8 cellular contexts compared by ENCODE assay signal in the genomic region with DNA sequence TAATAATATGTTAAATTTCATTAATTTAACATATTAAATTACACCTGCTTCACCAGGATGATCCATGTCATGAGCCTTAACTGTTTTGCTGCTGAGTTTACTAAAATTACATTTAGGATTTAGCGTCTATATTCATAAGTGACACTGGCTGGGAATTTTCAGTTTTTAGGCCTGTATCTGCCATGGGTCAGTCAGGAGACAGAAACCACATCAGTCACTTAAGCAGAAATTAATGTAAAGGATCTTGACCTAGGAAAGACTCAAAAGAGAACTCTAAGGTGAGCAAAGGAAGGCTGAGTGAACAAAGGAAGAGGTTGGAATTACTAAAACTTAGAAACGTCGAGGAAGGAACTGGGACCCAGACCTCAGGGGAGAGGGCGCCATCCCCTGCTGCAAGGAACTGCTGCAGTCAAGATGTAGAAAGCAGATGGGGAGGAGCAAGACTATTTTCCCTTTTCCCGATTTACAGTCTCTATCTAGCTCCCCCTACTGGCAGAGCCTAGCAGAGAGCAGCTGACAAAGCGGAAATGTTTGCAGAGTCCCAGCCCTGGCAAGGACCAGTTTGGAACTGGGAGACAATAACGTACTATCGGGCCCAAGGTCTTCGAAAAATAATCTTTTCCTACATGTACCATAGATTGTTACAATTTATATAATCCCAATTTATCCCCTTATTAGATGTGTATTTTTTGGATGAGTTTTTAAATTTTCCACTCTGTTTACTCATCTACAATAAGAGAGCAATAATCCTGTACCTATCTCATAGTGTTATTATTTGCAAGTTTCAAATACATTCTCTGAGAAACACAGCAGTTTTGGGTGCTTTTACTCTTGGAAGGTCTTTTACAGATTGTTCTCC.
A peak's percentile ranks its signal among the peaks of the same experiment; 100 is the strongest.
DNase-seq lines count a peak whose midpoint lies in the region; ATAC-seq and TF ChIP-seq lines count a peak whose summit lies in the region.

No MANE protein-coding gene starts in this region.

- DNase-seq in 8988T (peak; percentile 51), NCI-H345 (lab: John Stamatoyannopoulos, UW) (peak; percentile 58), cerebellar cortex (ENCODE audit: low spot score) (peak; percentile 80), kidney glomerular epithelial cell (lab: John Stamatoyannopoulos, UW) (peak; percentile 34)
- peak; percentile 28 for DNase-seq in stimulated activated CD4-positive, alpha-beta T cell treated with anti-CD3 and anti-CD28 coated beads, Interleukin-4, amount 100 ng/mL, for 1 hour

- ATAC-seq in GM18498 (IDR thresholded peaks at IDR 0.05; ENCODE audit: unreplicated experiment), result peak; percentile 71
- peak; percentile 71 for ATAC-seq in HG03108 (IDR thresholded peaks at IDR 0.05; ENCODE audit: unreplicated experiment)

- H3K27ac ChIP-seq in VCaP, result no peak overlapping the region

- TF ChIP-seq CTCF in VCaP (conservative IDR thresholded peaks at IDR 0.05), result peak; percentile 81

Comparison
In these comparisons a context has a peak if more than half of its experiments do, and no peak if none do; other contexts are left out.
1. DNase-seq: peak in every context shown above with its lines; median percentile 80 in cerebellar cortex; 58 in NCI-H345; 51 in 8988T; 34 in kidney glomerular epithelial cell; 28 in stimulated activated CD4-positive, alpha-beta T cell treated with anti-CD3 and anti-CD28 coated beads, Interleukin-4, amount 100 ng/mL, for 1 hour.